14 cellular contexts compared by ENCODE assay signal in genomic region chr20:10603378-10603777, GRCh38.
DNase-seq lines count a peak whose midpoint lies in the region; ATAC-seq, FAIRE-seq and TF ChIP-seq lines count a peak whose summit lies in the region.
"Had no signal": no experiment of that assay in that cellular context is flagged by ENCODE, and none has a peak within 500 bp of the region (broad histone marks: within the 10 kb centered on the region; RNA-seq: fewer than 3 reads in every experiment).

No MANE protein-coding gene starts in this region.

- H3K27ac Mint-ChIP-seq in astrocyte (ENCODE audit: unreplicated experiment) = peak overlapping the region; percentile 93
- peak overlapping the region; percentile 6 to 27 for H3K27ac Mint-ChIP-seq in natural killer cell
- H3K27ac Mint-ChIP-seq: type B pancreatic cell had no signal

- H3K27ac ChIP-seq in astrocyte (ENCODE audit: low read depth, low read length) (peak overlapping the region; percentile 81), thoracic aorta (peak overlapping the region; percentile 91 to 92)
- H3K27ac ChIP-seq: body of pancreas, pancreas had no signal

- peak; percentile 24 to 36 for ATAC-seq in activated T-cell treated with anti-CD3 and anti-CD28 coated beads, Interleukin-2, amount 50 U/mL, for 4 hours
- ATAC-seq in natural killer cell (no peak), thoracic aorta (ENCODE audit: insufficient number of reproducible peaks, low FRiP score, low read depth) (no peak), GM18907 (IDR thresholded peaks at IDR 0.05; ENCODE audit: unreplicated experiment) (no peak)
- ATAC-seq: body of pancreas had no signal

- H3K9ac ChIP-seq in astrocyte (ENCODE audit: low read length) = peak overlapping the region; percentile 66

- no peak for TF ChIP-seq CTCF in astrocyte (IDR thresholded peaks at IDR 0.05; ENCODE audit: insufficient read depth, low read depth, low read length)
- no peak for TF ChIP-seq CTCF in natural killer cell (IDR thresholded peaks at IDR 0.05)
- no peak for TF ChIP-seq CTCF in thoracic aorta (IDR thresholded peaks at IDR 0.05)

- H3K27me3 ChIP-seq in astrocyte (ENCODE audit: insufficient read depth, low read length) = no peaks in the 10 kb centered on the region
- H3K27me3 ChIP-seq in thoracic aorta (replicated peaks; ENCODE audit: insufficient read depth) = no peaks in the 10 kb centered on the region
- H3K27me3 ChIP-seq: body of pancreas, pancreas had no signal

- peaks cover 8% of the 10 kb centered on the region for H3K4me1 Mint-ChIP-seq in activated T-cell treated with anti-CD3 and anti-CD28 coated beads, Interleukin-2, amount 50 U/mL, for 4 hours (ENCODE audit: low read depth)
- H3K4me1 Mint-ChIP-seq in astrocyte (ENCODE audit: low read depth, unreplicated experiment) (peaks cover 46% of the 10 kb centered on the region), natural killer cell (peaks cover 12 to 17% of the 10 kb centered on the region in 2 donors)

- intact Hi-C loops in natural killer cell (cut with micrococcal nuclease) = no loop called here

- no peaks in the 10 kb centered on the region for H3K27me3 Mint-ChIP-seq in activated T-cell treated with anti-CD3 and anti-CD28 coated beads, Interleukin-2, amount 50 U/mL, for 4 hours (ENCODE audit: low read depth)
- H3K27me3 Mint-ChIP-seq in astrocyte (ENCODE audit: low read depth, unreplicated experiment) (no peaks in the 10 kb centered on the region), natural killer cell (ENCODE audit: low read depth in 2 of 2) (no peaks in the 10 kb centered on the region)
- H3K27me3 Mint-ChIP-seq: type B pancreatic cell had no signal

- DNase-seq in activated T-cell treated with anti-CD3 and anti-CD28 coated beads, Interleukin-2, amount 50 U/mL, for 4 hours = no peak
- DNase-seq in activated T-cell treated with anti-CD3 and anti-CD28 coated beads for 4 hours = no peak
- no peak for DNase-seq in astrocyte (ENCODE audit: low read depth)
- DNase-seq in natural killer cell = no peak
- no peak for DNase-seq in thoracic aorta (ENCODE audit: low spot score)
- no peak for DNase-seq in HK-2 (ENCODE audit: unreplicated experiment)
- DNase-seq in ACHN = no peak
- DNase-seq: body of pancreas, KG1, NCI-H187, pancreas had no signal

- H3K4me3 ChIP-seq in astrocyte (ENCODE audit: insufficient read depth, low read depth, low read length) (no peak overlapping the region), thoracic aorta (no peak overlapping the region)
- H3K4me3 ChIP-seq: body of pancreas, pancreas had no signal

- H2AFZ ChIP-seq in astrocyte (ENCODE audit: low read depth, low read length) = no peak overlapping the region

- H3K4me1 ChIP-seq in astrocyte (ENCODE audit: insufficient read depth, low read length) (peaks cover 26% of the 10 kb centered on the region), thoracic aorta (ENCODE audit: control insufficient read depth in 1 of 2, low read depth in 2 of 2) (peaks cover 25 to 54% of the 10 kb centered on the region in 2 donors)
- H3K4me1 ChIP-seq: body of pancreas, pancreas had no signal

- peaks cover 27% of the 10 kb centered on the region for H3K36me3 Mint-ChIP-seq in activated T-cell treated with anti-CD3 and anti-CD28 coated beads, Interleukin-2, amount 50 U/mL, for 4 hours (ENCODE audit: insufficient read depth)
- H3K36me3 Mint-ChIP-seq in astrocyte (ENCODE audit: low read depth, unreplicated experiment) (peaks cover 4% of the 10 kb centered on the region), natural killer cell (peaks cover 9% of the 10 kb centered on the region)

- H3K9me3 Mint-ChIP-seq in activated T-cell treated with anti-CD3 and anti-CD28 coated beads, Interleukin-2, amount 50 U/mL, for 4 hours = no peaks in the 10 kb centered on the region
- no peaks in the 10 kb centered on the region for H3K9me3 Mint-ChIP-seq in astrocyte (ENCODE audit: unreplicated experiment)
- no peaks in the 10 kb centered on the region for H3K9me3 Mint-ChIP-seq in natural killer cell
- H3K9me3 Mint-ChIP-seq: type B pancreatic cell had no signal

- in situ Hi-C loops in ACHN (cut with HindIII; ENCODE audit: low pct_ligation_motif_present, low pct_unique_long_range_greater_than_20kb, low sequenced_read_pairs) = no loop called here

- no peak overlapping the region for H3K4me3 Mint-ChIP-seq in activated T-cell treated with anti-CD3 and anti-CD28 coated beads, Interleukin-2, amount 50 U/mL, for 4 hours
- no peak overlapping the region for H3K4me3 Mint-ChIP-seq in astrocyte (ENCODE audit: unreplicated experiment)
- H3K4me3 Mint-ChIP-seq in natural killer cell = no peak overlapping the region
- H3K4me3 Mint-ChIP-seq: type B pancreatic cell had no signal

- H3K9me3 ChIP-seq in astrocyte (ENCODE audit: insufficient read depth, low read depth, low read length) (no peaks in the 10 kb centered on the region), thoracic aorta (no peaks in the 10 kb centered on the region)
- H3K9me3 ChIP-seq: body of pancreas, pancreas had no signal

- H3K4me2 ChIP-seq in astrocyte (ENCODE audit: low read length) = peak overlapping the region; percentile 82

- no peaks in the 10 kb centered on the region for H4K20me1 ChIP-seq in astrocyte (ENCODE audit: insufficient read depth, low read length)

- H3K36me3 ChIP-seq in astrocyte (ENCODE audit: insufficient read depth, low read length) = no peaks in the 10 kb centered on the region
- H3K36me3 ChIP-seq in thoracic aorta = no peaks in the 10 kb centered on the region
- H3K36me3 ChIP-seq: pancreas had no signal

- FAIRE-seq in astrocyte (lab: Jason Lieb, UNC) = no peak
- FAIRE-seq: islet of Langerhans, pancreas had no signal

- H3K79me2 ChIP-seq in astrocyte (ENCODE audit: insufficient read depth, low read length) = no peaks in the 10 kb centered on the region

Comparison
In these comparisons a context has a peak if more than half of its experiments do, and no peak if none do; other contexts are left out.
1. ATAC-seq: peak in activated T-cell treated with anti-CD3 and anti-CD28 coated beads, Interleukin-2, amount 50 U/mL, for 4 hours (2 of 2); none in natural killer cell (0 of 3), thoracic aorta (single experiment) and GM18907 (single experiment).